ENCODE assay signal across 16 cellular contexts in genomic region chr1:216032284-216032683, GRCh38.
"Had no signal": no experiment of that assay in that cellular context is flagged by ENCODE, and none has a peak within 500 bp of the region (broad histone marks: within the 10 kb centered on the region; RNA-seq: fewer than 3 reads in every experiment).

No MANE protein-coding gene starts in this region.

- H3K4me3 Mint-ChIP-seq: activated B cell treated with CpG ODN at 0.5 μM for 24 hours; activated CD4-positive, alpha-beta T cell treated with anti-CD3 and anti-CD28 coated beads, Interleukin-2, amount 10 ng/mL, durations not matched to agents 7 days and 5 days; effector memory CD8-positive, alpha-beta T cell; mesothelial cell of epicardium; neural crest cell had no signal

- FAIRE-seq: kidney, pancreas, TTC549 had no signal

- H3K27me3 Mint-ChIP-seq: activated B cell treated with CpG ODN at 0.5 μM for 24 hours; activated CD4-positive, alpha-beta T cell treated with anti-CD3 and anti-CD28 coated beads, Interleukin-2, amount 10 ng/mL, durations not matched to agents 7 days and 5 days; effector memory CD8-positive, alpha-beta T cell had no signal

- H3K27me3 ChIP-seq: adrenal gland, body of pancreas, gastroesophageal sphincter, pancreas had no signal

- H3K4me1 ChIP-seq: adrenal gland, body of pancreas, gastroesophageal sphincter, pancreas had no signal

- H3K27ac ChIP-seq: adrenal gland, body of pancreas, epithelial cell of prostate, gastroesophageal sphincter, pancreas had no signal

- H3K4me3 ChIP-seq: adrenal gland, body of pancreas, gastroesophageal sphincter, pancreas had no signal

- ATAC-seq: body of pancreas; effector memory CD8-positive, alpha-beta T cell; gastroesophageal sphincter; pancreas had no signal

- H3K36me3 Mint-ChIP-seq: mesothelial cell of epicardium had no signal

- H3K9me3 ChIP-seq: adrenal gland, body of pancreas, gastroesophageal sphincter, pancreas had no signal

- H3K36me3 ChIP-seq: adrenal gland, gastroesophageal sphincter, pancreas had no signal

- H3K9me3 Mint-ChIP-seq: activated B cell treated with CpG ODN at 0.5 μM for 24 hours, neural crest cell had no signal

- DNase-seq: activated B cell treated with CpG ODN at 0.5 μM for 24 hours; activated CD4-positive, alpha-beta T cell treated with anti-CD3 and anti-CD28 coated beads, Interleukin-2, amount 10 ng/mL, durations not matched to agents 7 days and 5 days; activated naive CD4-positive, alpha-beta T cell treated with anti-CD3 and anti-CD28 coated beads, Interleukin-2, amount 50 U/mL, for 16 hours; adrenal gland; body of pancreas; central memory CD4-positive, alpha-beta T cell; cortex of kidney; effector memory CD8-positive, alpha-beta T cell; kidney; pancreas; stimulated activated CD4-positive, alpha-beta T cell treated with anti-CD3 and anti-CD28 coated beads, Interleukin-4, amount 100 ng/mL, for 4 hours had no signal

- H3K4me1 Mint-ChIP-seq: activated B cell treated with CpG ODN at 0.5 μM for 24 hours; activated CD4-positive, alpha-beta T cell treated with anti-CD3 and anti-CD28 coated beads, Interleukin-2, amount 10 ng/mL, durations not matched to agents 7 days and 5 days; mesothelial cell of epicardium; neural crest cell had no signal

- H3K27ac Mint-ChIP-seq: activated B cell treated with CpG ODN at 0.5 μM for 24 hours; activated CD4-positive, alpha-beta T cell treated with anti-CD3 and anti-CD28 coated beads, Interleukin-2, amount 10 ng/mL, durations not matched to agents 7 days and 5 days; effector memory CD8-positive, alpha-beta T cell; mesothelial cell of epicardium had no signal
